ENCODE assay signal across 34 cellular contexts in the genomic region with DNA sequence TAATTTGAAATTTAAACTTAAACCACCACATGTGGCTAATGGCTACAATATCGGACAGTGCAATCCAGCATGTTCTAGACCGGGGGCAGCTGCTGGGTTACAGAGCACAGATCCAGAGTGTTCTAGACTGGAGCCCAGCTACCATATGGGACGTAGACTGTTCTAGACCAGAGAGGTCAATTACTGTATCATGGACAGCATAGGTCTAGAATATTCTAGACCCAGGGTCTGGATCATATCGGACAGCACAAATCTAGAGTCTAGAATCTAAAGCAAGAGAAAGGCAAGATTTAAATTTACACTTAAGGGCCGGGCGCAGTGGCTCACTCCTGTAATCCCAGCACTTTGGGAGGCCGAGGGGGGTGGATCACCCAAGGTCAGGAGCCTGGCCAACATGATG. TPM values are rescaled to one million over a fixed set of nuclear protein-coding genes. Genes with fewer than 3 reads are reported as not detected.
"Had no signal": no experiment of that assay in that cellular context is flagged by ENCODE, and none has a peak within 500 bp of the region (broad histone marks: within the 10 kb centered on the region; RNA-seq: fewer than 3 reads in every experiment).

No MANE protein-coding gene starts in this region.

- H3K4me1 ChIP-seq: adrenal gland, ascending aorta, body of pancreas, breast epithelium had no signal

- FAIRE-seq: astrocyte, bronchial epithelial cell had no signal

- H3K36me3 ChIP-seq: adrenal gland, ascending aorta, brain microvascular endothelial cell, breast epithelium, cardiac muscle cell had no signal

- H3K4me3 ChIP-seq: adrenal gland, ascending aorta, body of pancreas, breast epithelium, cardiac muscle cell had no signal

- DNase-seq: activated effector memory CD4-positive, alpha-beta T cell treated with anti-CD3 and anti-CD28 coated beads, Interleukin-2, amount 50 U/mL, for 16 hours; activated effector memory CD4-positive, alpha-beta T cell treated with Interleukin-2 at 50 U/mL for 16 hours; activated gamma-delta T cell; activated gamma-delta T cell treated with Interleukin-2 at 50 U/mL for 16 hours; activated naive CD4-positive, alpha-beta T cell; activated naive CD4-positive, alpha-beta T cell treated with anti-CD3 and anti-CD28 coated beads for 36 hours; activated naive CD4-positive, alpha-beta T cell treated with anti-CD3 and anti-CD28 coated beads, Interleukin-2, amount 10 ng/mL, durations not matched to agents 7 days and 5 days; activated naive CD4-positive, alpha-beta T cell treated with anti-CD3 and anti-CD28 coated beads, Interleukin-2, amount 50 U/mL, for 16 hours; activated naive CD4-positive, alpha-beta T cell treated with Interleukin-2 at 50 U/mL for 16 hours; activated naive CD8-positive, alpha-beta T cell treated with anti-CD3 and anti-CD28 coated beads for 36 hours; activated naive CD8-positive, alpha-beta T cell treated with anti-CD3 and anti-CD28 coated beads, Interleukin-2, amount 10 ng/mL, durations not matched to agents 7 days and 5 days; activated naive CD8-positive, alpha-beta T cell treated with anti-CD3 and anti-CD28 coated beads, Interleukin-2, amount 50 U/mL, for 24 hours; activated T-cell treated with anti-CD3 and anti-CD28 coated beads, Interleukin-2, amount 50 U/mL, for 24 hours; activated T-cell treated with anti-CD3 and anti-CD28 coated beads, Interleukin-2, amount 50 U/mL, for 4 hours; activated T-cell treated with anti-CD3 and anti-CD28 coated beads, Interleukin-2, amount 50 U/mL, for 48 hours; activated T-cell treated with anti-CD3 and anti-CD28 coated beads, Interleukin-2, amount 50 U/mL, for 72 hours; adrenal gland; amniotic stem cell; amygdala; anterior cingulate cortex; aorta; body of pancreas; brain microvascular endothelial cell; caudate nucleus; central memory CD4-positive, alpha-beta T cell; cerebellar nuclear complex had no signal

- ATAC-seq: activated naive CD4-positive, alpha-beta T cell treated with anti-CD3 and anti-CD28 coated beads, Interleukin-2, amount 50 U/mL, for 72 hours; activated naive CD8-positive, alpha-beta T cell treated with anti-CD3 and anti-CD28 coated beads, Interleukin-2, amount 50 U/mL, for 24 hours; activated T-cell treated with anti-CD3 and anti-CD28 coated beads, Interleukin-2, amount 50 U/mL, for 4 hours; activated T-cell treated with anti-CD3 and anti-CD28 coated beads, Interleukin-2, amount 50 U/mL, for 72 hours; activated T-helper 17 cell treated with anti-CD3 and anti-CD28 coated beads, Interleukin-2, amount 50 U/mL, for 72 hours; body of pancreas had no signal

- H3K27ac ChIP-seq: adrenal gland, ascending aorta, body of pancreas, brain microvascular endothelial cell, breast epithelium, cardiac muscle cell had no signal

- H3K27me3 ChIP-seq: adrenal gland, ascending aorta, body of pancreas, brain microvascular endothelial cell, breast epithelium, cardiac muscle cell had no signal

- H3K9me3 ChIP-seq: adrenal gland, ascending aorta, body of pancreas, breast epithelium had no signal

RNA-seq across cellular contexts. Expression of a gene that starts 37.9 kb away (rescaled TPM):
- total RNA-seq: activated naive CD4-positive, alpha-beta T cell treated with anti-CD3 and anti-CD28 coated beads for 36 hours; aorta; ascending aorta; bronchial epithelial cell; cardiac septum had no signal
